In the genomic region with DNA sequence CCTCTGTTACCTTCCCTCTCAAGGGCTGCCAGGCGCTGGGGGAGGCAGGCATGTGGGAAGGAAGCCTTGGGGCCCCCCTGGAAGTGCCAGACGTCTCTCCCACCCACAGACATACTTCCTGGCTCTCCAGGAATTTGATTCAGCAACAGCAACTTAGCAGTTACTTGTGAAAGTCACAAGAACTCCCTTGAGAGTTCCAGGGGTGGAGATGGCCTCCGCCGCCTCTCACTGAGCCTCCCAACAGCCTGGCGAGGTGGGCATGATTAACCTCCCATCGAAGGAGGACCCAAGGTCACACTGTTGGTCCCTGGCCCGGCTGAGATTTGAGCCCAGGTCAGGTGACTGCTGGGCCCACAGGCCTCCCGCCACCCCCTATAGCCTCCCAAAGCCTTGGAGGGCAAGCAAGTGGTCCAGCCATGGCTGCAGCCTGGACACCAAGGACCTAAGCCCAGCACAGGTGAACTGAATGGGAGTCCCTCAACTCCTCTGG, we compare ENCODE assay signal across 10 cellular contexts. TPM values are rescaled to one million over a fixed set of nuclear protein-coding genes. Genes with fewer than 3 reads are reported as not detected.
A peak's percentile ranks its signal among the peaks of the same experiment; 100 is the strongest.
DNase-seq lines count a peak whose midpoint lies in the region; ATAC-seq and TF ChIP-seq lines count a peak whose summit lies in the region.
"Had no signal": no experiment of that assay in that cellular context is flagged by ENCODE, and none has a peak within 500 bp of the region (broad histone marks: within the 10 kb centered on the region; RNA-seq: fewer than 3 reads in every experiment).

No MANE protein-coding gene starts in this region.

- H3K9ac ChIP-seq in duodenal mucosa (ENCODE audit: low read depth in 1 of 2, low read length in 2 of 2) = peak overlapping the region; percentile 72 to 78

- no TSS peak for BruUV-seq in Caco-2 (replicated peaks; lab: Mats Ljungman, UMichigan)

- H3K27me3 ChIP-seq in Caco-2 (replicated peaks; ENCODE audit: control insufficient read depth, insufficient read depth, low read length) (no peaks in the 10 kb centered on the region), duodenal mucosa (ENCODE audit: control insufficient read depth in 1 of 2, insufficient read depth in 2 of 2, low read length in 2 of 2) (no peaks in the 10 kb centered on the region)

- H3K9me3 Mint-ChIP-seq in Caco-2 (ENCODE audit: unreplicated experiment) (peaks cover under 1% of the 10 kb centered on the region), nephron progenitor cell (no peaks in the 10 kb centered on the region)

- H3K9me3 ChIP-seq in Caco-2 = no peaks in the 10 kb centered on the region
- H3K9me3 ChIP-seq in duodenal mucosa (ENCODE audit: control insufficient read depth in 1 of 2, low read length in 2 of 2) = no peaks in the 10 kb centered on the region

- H3K36me3 Mint-ChIP-seq in Caco-2 (ENCODE audit: insufficient read depth, unreplicated experiment) (peaks cover 2% of the 10 kb centered on the region), nephron progenitor cell (ENCODE audit: low read depth) (no peaks in the 10 kb centered on the region)

- no peak overlapping the region for H3K4me3 Mint-ChIP-seq in Caco-2 (ENCODE audit: unreplicated experiment)
- no peak overlapping the region for H3K4me3 Mint-ChIP-seq in nephron progenitor cell

- H3K27me3 Mint-ChIP-seq in Caco-2 (ENCODE audit: insufficient read depth, unreplicated experiment) = no peaks in the 10 kb centered on the region
- peaks cover 6% of the 10 kb centered on the region for H3K27me3 Mint-ChIP-seq in nephron progenitor cell (ENCODE audit: low read depth, poor library complexity)

- no peak for DNase-seq in Caco-2
- peak; percentile 50 for DNase-seq in NCI-H226
- DNase-seq in nephron progenitor cell = no peak
- DNase-seq in nucleus accumbens (lab: John Stamatoyannopoulos, UW) = no peak
- DNase-seq in OCI-M1 (lab: John Stamatoyannopoulos, UW) = no peak
- DNase-seq: NCI-H2081; stimulated activated CD4-positive, alpha-beta T cell treated with anti-CD3 and anti-CD28 coated beads, Interleukin-4, amount 100 ng/mL, for 4 hours had no signal

- H3K36me3 ChIP-seq in Caco-2 (ENCODE audit: control insufficient read depth, insufficient read depth, low read length) (no peaks in the 10 kb centered on the region), duodenal mucosa (ENCODE audit: control insufficient read depth in 1 of 2, insufficient read depth in 2 of 2, low read length in 2 of 2) (no peaks in the 10 kb centered on the region)

- H3K4me1 ChIP-seq in Caco-2 = peaks cover 52% of the 10 kb centered on the region
- H3K4me1 ChIP-seq in duodenal mucosa (ENCODE audit: control insufficient read depth in 1 of 2, insufficient read depth in 2 of 2, low read length in 2 of 2) = peaks cover 71 to 77% of the 10 kb centered on the region in 2 donors

- H3K27ac Mint-ChIP-seq in Caco-2 (ENCODE audit: unreplicated experiment) = peak overlapping the region; percentile 22
- H3K27ac Mint-ChIP-seq in nephron progenitor cell = peak overlapping the region; percentile 55

- POLR2A ChIA-PET in Caco-2 (lab: Charles Lee) = interaction anchor here (0.5 kb wide), 1 partner anchor 323 kb away, joined by 3 read pairs; no protein-coding TSS in a partner anchor

- H3K4me1 Mint-ChIP-seq in Caco-2 (ENCODE audit: low read depth, unreplicated experiment) (peaks cover 46% of the 10 kb centered on the region), nephron progenitor cell (peaks cover 92% of the 10 kb centered on the region)

- H3K27ac ChIP-seq in duodenal mucosa (ENCODE audit: low read depth, low read length) = peak overlapping the region; percentile 92

- ATAC-seq in HG02588 (IDR thresholded peaks at IDR 0.05; ENCODE audit: unreplicated experiment) = no peak
- ATAC-seq in HG03521 (IDR thresholded peaks at IDR 0.05; ENCODE audit: unreplicated experiment) = no peak

- intact Hi-C loops in Caco-2 (cut with micrococcal nuclease; ENCODE audit: unreplicated experiment) = loop anchor here (2.0 kb wide), 1 partner anchor 32 kb away; no protein-coding TSS in a partner anchor

- H3K4me3 ChIP-seq in Caco-2 (ENCODE audit: low read depth, low read length) (no peak overlapping the region), duodenal mucosa (ENCODE audit: low read depth in 1 of 2, low read length in 2 of 2) (peak overlapping the region; percentile 50 to 55)

- CTCF ChIA-PET in Caco-2 (lab: Charles Lee) = no interaction called here

- TF ChIP-seq CTCF in Caco-2 (IDR thresholded peaks at IDR 0.05; ENCODE audit: insufficient read depth in 1 of 2, low read depth in 1 of 2, low read length in 1 of 2, severe bottlenecking in 1 of 2, unreplicated experiment in 1 of 2) (no peak), nephron progenitor cell (IDR thresholded peaks at IDR 0.05) (no peak)

RNA-seq across cellular contexts. Expression of a gene that starts 14.0 kb away (rescaled TPM):
- 38.6 and 40.6 TPM in 2 replicates for total RNA-seq in Caco-2 (2022)
